In genomic region chr4:119209077-119209476, GRCh38 we compare ENCODE assay signal across 8 cellular contexts. TPM values are rescaled to one million over a fixed set of nuclear protein-coding genes. Genes with fewer than 3 reads are reported as not detected.
A peak's percentile ranks its signal among the peaks of the same experiment; 100 is the strongest.
DNase-seq lines count a peak whose midpoint lies in the region; ATAC-seq, FAIRE-seq and TF ChIP-seq lines count a peak whose summit lies in the region.

No MANE protein-coding gene starts in this region.

- peak; percentile 98 for FAIRE-seq in keratinocyte (lab: Jason Lieb, UNC)

- H3K9me3 ChIP-seq in keratinocyte (ENCODE audit: control insufficient read depth, low read depth, low read length) (no peaks in the 10 kb centered on the region), tibial artery (no peaks in the 10 kb centered on the region), spleen (no peaks in the 10 kb centered on the region)

- no peak overlapping the region for H3K4me3 Mint-ChIP-seq in activated CD8-positive, alpha-beta T cell treated with anti-CD3 and anti-CD28 coated beads, Interleukin-2, amount 10 ng/mL, durations not matched to agents 7 days and 5 days

- ATAC-seq in HG02884 (IDR thresholded peaks at IDR 0.05; ENCODE audit: unreplicated experiment) (peak; percentile 16), HG02763 (IDR thresholded peaks at IDR 0.05; ENCODE audit: unreplicated experiment) (no peak)
- no peak for ATAC-seq in activated CD8-positive, alpha-beta T cell treated with anti-CD3 and anti-CD28 coated beads, Interleukin-2, amount 10 ng/mL, durations not matched to agents 7 days and 5 days

- no peak for TF ChIP-seq POLR2A in spleen (IDR thresholded peaks at IDR 0.05)

- no peak overlapping the region for H3K27ac Mint-ChIP-seq in activated CD8-positive, alpha-beta T cell treated with anti-CD3 and anti-CD28 coated beads, Interleukin-2, amount 10 ng/mL, durations not matched to agents 7 days and 5 days

- no peaks in the 10 kb centered on the region for H3K36me3 ChIP-seq in keratinocyte (ENCODE audit: control insufficient read depth in 2 of 2, extremely low read depth in 1 of 2, insufficient read depth in 2 of 2, low read length in 2 of 2)
- no peaks in the 10 kb centered on the region for H3K36me3 ChIP-seq in tibial artery
- H3K36me3 ChIP-seq in spleen = no peaks in the 10 kb centered on the region

- TF ChIP-seq CTCF in keratinocyte (optimal IDR thresholded peaks at IDR 0.05 in 1 of 3, IDR thresholded peaks at IDR 0.05 in 1 of 3, conservative IDR thresholded peaks at IDR 0.05 in 1 of 3; ENCODE audit: extremely low read depth in 1 of 3, insufficient read depth in 2 of 3, low read length in 3 of 3) = no peak
- TF ChIP-seq CTCF in tibial artery (IDR thresholded peaks at IDR 0.05) = no peak
- TF ChIP-seq CTCF in spleen (IDR thresholded peaks at IDR 0.05 in 8 of 11, conservative IDR thresholded peaks at IDR 0.05 in 3 of 11) = no peak

- H3K36me3 Mint-ChIP-seq in activated CD8-positive, alpha-beta T cell treated with anti-CD3 and anti-CD28 coated beads, Interleukin-2, amount 10 ng/mL, durations not matched to agents 7 days and 5 days (ENCODE audit: low read depth) = no peaks in the 10 kb centered on the region

- H3K4me1 Mint-ChIP-seq in activated CD8-positive, alpha-beta T cell treated with anti-CD3 and anti-CD28 coated beads, Interleukin-2, amount 10 ng/mL, durations not matched to agents 7 days and 5 days (ENCODE audit: low read depth) = peaks cover 43% of the 10 kb centered on the region

- H2AFZ ChIP-seq in keratinocyte (ENCODE audit: control insufficient read depth, low read length) = peak overlapping the region; percentile 22

- no peaks in the 10 kb centered on the region for H4K20me1 ChIP-seq in keratinocyte (ENCODE audit: control insufficient read depth, extremely low read depth, insufficient read depth, low read length)

- no peaks in the 10 kb centered on the region for H3K9me3 Mint-ChIP-seq in activated CD8-positive, alpha-beta T cell treated with anti-CD3 and anti-CD28 coated beads, Interleukin-2, amount 10 ng/mL, durations not matched to agents 7 days and 5 days (ENCODE audit: insufficient read depth)

- POLR2A ChIA-PET in activated CD8-positive, alpha-beta T cell treated with anti-CD3 and anti-CD28 coated beads, Interleukin-2, amount 10 ng/mL, durations not matched to agents 7 days and 5 days (lab: Charles Lee) = interaction anchor here (1.2 kb wide), 1 partner anchor 91 kb away, joined by 5 read pairs; a partner anchor contains a TSS

- H3K27me3 ChIP-seq in keratinocyte (ENCODE audit: control insufficient read depth, extremely low read depth, insufficient read depth, low read length) (no peaks in the 10 kb centered on the region), tibial artery (no peaks in the 10 kb centered on the region), spleen (replicated peaks in 1 of 7) (no peaks in the 10 kb centered on the region)

- H3K27ac ChIP-seq in keratinocyte (ENCODE audit: control insufficient read depth, insufficient read depth, low read length) (peak overlapping the region; percentile 99), tibial artery (peak overlapping the region in 1 of 2 donors; percentile 13), spleen (peak overlapping the region in 1 of 8 donors; percentile 21)

- in situ Hi-C loops in ACHN (cut with HindIII; ENCODE audit: low pct_ligation_motif_present, low pct_unique_long_range_greater_than_20kb, low sequenced_read_pairs) = no loop called here

- H3K79me2 ChIP-seq in keratinocyte (ENCODE audit: control insufficient read depth, insufficient read depth, low read length) = peaks cover 18% of the 10 kb centered on the region

- H3K4me1 ChIP-seq in keratinocyte (ENCODE audit: control insufficient read depth, extremely low read depth, insufficient read depth, low read length) (peaks cover 36% of the 10 kb centered on the region), tibial artery (peaks cover 0 to 25% (median 4%) of the 10 kb centered on the region in 4 donors), spleen (peaks cover 0 to 26% (median 11%) of the 10 kb centered on the region in 6 donors)

- CTCF ChIA-PET in activated CD8-positive, alpha-beta T cell treated with anti-CD3 and anti-CD28 coated beads, Interleukin-2, amount 10 ng/mL, durations not matched to agents 7 days and 5 days (lab: Charles Lee) = interaction anchor here (1.8 to 6.4 kb wide), 2 partner anchors 29 to 167 kb away, joined by 5 to 53 read pairs; no protein-coding TSS in a partner anchor

- intact Hi-C loops in tibial artery (cut with DNase I; ENCODE audit: low total_unique reads) (no loop called here), spleen (cut with DNase I; ENCODE audit: low total_unique reads) (no loop called here)

- dilution Hi-C loops in keratinocyte (cut with MboI; ENCODE audit: extremely low pct_ligation_motif_present, low sequenced_read_pairs) = no loop called here

- peak overlapping the region; percentile 65 for H3K9ac ChIP-seq in keratinocyte (ENCODE audit: control insufficient read depth, extremely low read depth, insufficient read depth, low read length)

- H3K27me3 Mint-ChIP-seq in activated CD8-positive, alpha-beta T cell treated with anti-CD3 and anti-CD28 coated beads, Interleukin-2, amount 10 ng/mL, durations not matched to agents 7 days and 5 days (ENCODE audit: low read depth) = no peaks in the 10 kb centered on the region

- peak overlapping the region; percentile 81 for H3K4me2 ChIP-seq in keratinocyte (ENCODE audit: control insufficient read depth, extremely low read depth, insufficient read depth, low read depth, low read length)

- DNase-seq in ACHN (peak; percentile 86), keratinocyte (ENCODE audit: low read depth, low spot score) (peak; percentile 69), tibial artery (no peak), spleen (no peak), mucosa of gallbladder (ENCODE audit: low spot score) (no peak)
- peak; percentile 34 for DNase-seq in activated CD8-positive, alpha-beta T cell treated with anti-CD3 and anti-CD28 coated beads, Interleukin-2, amount 10 ng/mL, durations not matched to agents 7 days and 5 days

- no peaks in the 10 kb centered on the region for H3K9me1 ChIP-seq in keratinocyte (ENCODE audit: control insufficient read depth, extremely low read depth, insufficient read depth, low read length)

- H3K4me3 ChIP-seq in keratinocyte (ENCODE audit: control insufficient read depth in 2 of 3, extremely low read depth in 1 of 3, insufficient read depth in 2 of 3, low read depth in 1 of 3, low read length in 3 of 3) (peak overlapping the region in 2 of 3 experiments; percentile 2 to 26), tibial artery (no peak overlapping the region), spleen (no peak overlapping the region)

RNA-seq across cellular contexts. Expression of gene USP53, which starts 3.4 kb away (rescaled TPM):
- total RNA-seq in activated CD8-positive, alpha-beta T cell treated with anti-CD3 and anti-CD28 coated beads, Interleukin-2, amount 10 ng/mL, durations not matched to agents 7 days and 5 days = 10 to 100 TPM in 1 of 2 experiments, 1 to 10 TPM in 1; 10.0 to 10.1 TPM
- 16.7 to 29.0 TPM (median 22.2 TPM) in 3 replicates for polyA plus RNA-seq in keratinocyte
- polyA plus RNA-seq in keratinocyte (2011; ENCODE audit: low read depth) = 147 TPM
- 10.9 and 23.1 TPM in 2 replicates for polyA plus RNA-seq in keratinocyte (2011; cell fraction: cytosol; rRNA removed)
- polyA plus RNA-seq in keratinocyte (2011; cell fraction: nucleus; rRNA removed) = 37.1 and 48.2 TPM in 2 replicates
- 16.4 and 41.4 TPM in 2 replicates for polyA plus RNA-seq in keratinocyte (2012; ENCODE audit: low replicate concordance)
- 2.8 to 37.8 TPM (median 22.9 TPM) in 3 replicates for polyA minus RNA-seq in keratinocyte
- polyA minus RNA-seq in keratinocyte (2011; cell fraction: cytosol; rRNA and poly(A)+ RNA removed) = 20.3 TPM
- 37.9 and 81.3 TPM in 2 replicates for polyA minus RNA-seq in keratinocyte (2011; cell fraction: nucleus; rRNA and poly(A)+ RNA removed)
- total RNA-seq in spleen = 10 to 100 TPM in 6 of 7 donors, 1 to 10 TPM in 1; 8.1 to 42.6 (median 22.7) TPM
- 1 to 10 TPM; 4.0 to 7.4 (median 5.8) TPM for polyA plus RNA-seq in spleen
- 21.7 TPM for total RNA-seq in mucosa of gallbladder

Comparison
In these comparisons a context has a peak if more than half of its experiments do, and no peak if none do; other contexts are left out.
1. DNase-seq: peak in ACHN (single experiment), activated CD8-positive, alpha-beta T cell treated with anti-CD3 and anti-CD28 coated beads, Interleukin-2, amount 10 ng/mL, durations not matched to agents 7 days and 5 days (single experiment) and keratinocyte (single experiment); none in tibial artery (0 of 2), spleen (single experiment) and mucosa of gallbladder (single experiment).
2. H3K4me3 ChIP-seq: peak in keratinocyte (2 of 3); none in tibial artery (0 of 2) and spleen (0 of 8).